ENCODE assay signal across 35 cellular contexts in genomic region chr16:89553733-89554132, GRCh38. TPM values are rescaled to one million over a fixed set of nuclear protein-coding genes. Genes with fewer than 3 reads are reported as not detected.
"Had no signal": no experiment of that assay in that cellular context is flagged by ENCODE, and none has a peak within 500 bp of the region (broad histone marks: within the 10 kb centered on the region; RNA-seq: fewer than 3 reads in every experiment).

No MANE protein-coding gene starts in this region.

- H3K4me1 ChIP-seq: body of pancreas, breast epithelium had no signal

- H3K27ac ChIP-seq: adrenal gland, body of pancreas, brain microvascular endothelial cell, breast epithelium, VCaP had no signal

- DNase-seq: activated B cell treated with CpG ODN at 0.5 μM for 24 hours; activated CD4-positive, alpha-beta memory T cell treated with anti-CD3 and anti-CD28 coated beads for 36 hours; activated CD4-positive, alpha-beta T cell treated with anti-CD3 and anti-CD28 coated beads for 4 hours; activated CD4-positive, alpha-beta T cell treated with anti-CD3 and anti-CD28 coated beads, Interleukin-2, amount 10 ng/mL, durations not matched to agents 24 days and 14 days; activated CD4-positive, alpha-beta T cell treated with anti-CD3 and anti-CD28 coated beads, Interleukin-2, amount 50 U/mL, for 1 hour; activated CD4-positive, alpha-beta T cell treated with anti-CD3 and anti-CD28 coated beads, Interleukin-2, amount 50 U/mL, for 4 hours; activated CD4-positive, CD25-positive, alpha-beta regulatory T cell treated with anti-CD3 and anti-CD28 coated beads, Interleukin-2, amount 50 U/mL, for 72 hours; activated CD8-positive, alpha-beta memory T cell treated with anti-CD3 and anti-CD28 coated beads, Interleukin-2, amount 10 ng/mL, durations not matched to agents 7 days and 5 days; activated CD8-positive, alpha-beta memory T cell treated with anti-CD3 and anti-CD28 coated beads, Interleukin-2, amount 50 U/mL, for 48 hours; activated CD8-positive, alpha-beta T cell treated with anti-CD3 and anti-CD28 coated beads for 36 hours; activated effector memory CD4-positive, alpha-beta T cell treated with Interleukin-2 at 50 U/mL for 16 hours; activated gamma-delta T cell; activated naive CD4-positive, alpha-beta T cell treated with anti-CD3 and anti-CD28 coated beads, Interleukin-2, amount 10 ng/mL, durations not matched to agents 7 days and 5 days; activated naive CD4-positive, alpha-beta T cell treated with Interleukin-2 at 50 U/mL for 16 hours; activated naive CD8-positive, alpha-beta T cell treated with anti-CD3 and anti-CD28 coated beads for 36 hours; activated T-cell treated with anti-CD3 and anti-CD28 coated beads, Interleukin-2, amount 50 U/mL, for 24 hours; activated T-cell treated with anti-CD3 and anti-CD28 coated beads, Interleukin-2, amount 50 U/mL, for 48 hours; adrenal gland; amniotic stem cell; aorta; body of pancreas; brain microvascular endothelial cell; central memory CD4-positive, alpha-beta T cell; T-helper 1 cell; T-helper 2 cell; T-helper 9 cell had no signal

- FAIRE-seq: astrocyte, TTC549 had no signal

- H3K9me3 ChIP-seq: adrenal gland, body of pancreas, breast epithelium had no signal

- ATAC-seq: activated CD8-positive, alpha-beta memory T cell treated with anti-CD3 and anti-CD28 coated beads, Interleukin-2, amount 10 ng/mL, durations not matched to agents 7 days and 5 days; activated CD8-positive, alpha-beta T cell treated with anti-CD3 and anti-CD28 coated beads for 36 hours; body of pancreas had no signal

- H3K4me3 ChIP-seq: adrenal gland, body of pancreas, breast epithelium had no signal

- H3K27me3 ChIP-seq: adrenal gland, body of pancreas, brain microvascular endothelial cell, breast epithelium had no signal

- H3K9me3 Mint-ChIP-seq: activated B cell treated with CpG ODN at 0.5 μM for 24 hours; activated CD4-positive, alpha-beta memory T cell treated with anti-CD3 and anti-CD28 coated beads for 36 hours; activated CD4-positive, alpha-beta T cell treated with anti-CD3 and anti-CD28 coated beads, Interleukin-2, amount 10 ng/mL, durations not matched to agents 24 days and 14 days; activated CD8-positive, alpha-beta T cell treated with anti-CD3 and anti-CD28 coated beads for 36 hours; activated naive CD4-positive, alpha-beta T cell treated with anti-CD3 and anti-CD28 coated beads, Interleukin-2, amount 10 ng/mL, durations not matched to agents 7 days and 5 days; activated naive CD4-positive, alpha-beta T cell treated with anti-CD3 and anti-CD28 coated beads, Interleukin-2, amount 50 U/mL, for 24 hours; activated naive CD8-positive, alpha-beta T cell treated with anti-CD3 and anti-CD28 coated beads for 36 hours; activated T-cell treated with anti-CD3 and anti-CD28 coated beads, Interleukin-2, amount 50 U/mL, for 24 hours; activated T-helper 2 cell treated with anti-CD3 and anti-CD28 coated beads, Interferon-gamma antibody, Interleukin-2, Interleukin-4, amounts not matched to agents 10 μg/mL and 5 μg/mL and 100 μg/mL, durations not matched to agents 14 hours and 24 hours and 36 hours; T-helper 1 cell treated with Interleukin-12 subunit alpha and Interleukin-12 subunit beta and Interleukin-4 antibody, amounts not matched to agents 30 μg/mL and 1 μg/mL, for 36 hours; T-helper 2 cell treated with Interferon-gamma antibody and Interleukin-4, amounts not matched to agents 5 μg/mL and 100 μg/mL, for 36 hours had no signal

- H3K27ac Mint-ChIP-seq: activated B cell treated with CpG ODN at 0.5 μM for 24 hours; activated CD4-positive, alpha-beta memory T cell treated with anti-CD3 and anti-CD28 coated beads for 36 hours; activated CD4-positive, alpha-beta T cell treated with anti-CD3 and anti-CD28 coated beads, Interleukin-2, amount 10 ng/mL, durations not matched to agents 24 days and 14 days; activated CD8-positive, alpha-beta memory T cell treated with anti-CD3 and anti-CD28 coated beads, Interleukin-2, amount 10 ng/mL, durations not matched to agents 7 days and 5 days; activated CD8-positive, alpha-beta T cell treated with anti-CD3 and anti-CD28 coated beads for 36 hours; activated naive CD4-positive, alpha-beta T cell treated with anti-CD3 and anti-CD28 coated beads, Interleukin-2, amount 10 ng/mL, durations not matched to agents 7 days and 5 days; activated naive CD4-positive, alpha-beta T cell treated with anti-CD3 and anti-CD28 coated beads, Interleukin-2, amount 50 U/mL, for 24 hours; activated naive CD8-positive, alpha-beta T cell treated with anti-CD3 and anti-CD28 coated beads for 36 hours; activated T-cell treated with anti-CD3 and anti-CD28 coated beads, Interleukin-2, amount 50 U/mL, for 24 hours; activated T-helper 2 cell treated with anti-CD3 and anti-CD28 coated beads, Interferon-gamma antibody, Interleukin-2, Interleukin-4, amounts not matched to agents 10 μg/mL and 5 μg/mL and 100 μg/mL, durations not matched to agents 14 hours and 24 hours and 36 hours; T-helper 1 cell treated with Interleukin-12 subunit alpha and Interleukin-12 subunit beta and Interleukin-4 antibody, amounts not matched to agents 30 μg/mL and 1 μg/mL, for 36 hours; T-helper 2 cell treated with Interferon-gamma antibody and Interleukin-4, amounts not matched to agents 5 μg/mL and 100 μg/mL, for 36 hours had no signal

RNA-seq across cellular contexts. Expression of gene CPNE7, which starts 21.8 kb away (rescaled TPM):
- total RNA-seq: cardiac septum had no signal

RNA-seq across cellular contexts. Expression of gene DPEP1, which starts 59.7 kb away (rescaled TPM):
- total RNA-seq: activated B cell treated with CpG ODN at 0.5 μM for 24 hours; activated CD4-positive, alpha-beta memory T cell treated with anti-CD3 and anti-CD28 coated beads for 36 hours; activated CD4-positive, alpha-beta T cell treated with anti-CD3 and anti-CD28 coated beads, Interleukin-2, amount 10 ng/mL, durations not matched to agents 24 days and 14 days; activated CD8-positive, alpha-beta memory T cell treated with anti-CD3 and anti-CD28 coated beads, Interleukin-2, amount 10 ng/mL, durations not matched to agents 7 days and 5 days; activated CD8-positive, alpha-beta T cell treated with anti-CD3 and anti-CD28 coated beads for 36 hours; activated T-helper 2 cell treated with anti-CD3 and anti-CD28 coated beads, Interferon-gamma antibody, Interleukin-2, Interleukin-4, amounts not matched to agents 10 μg/mL and 5 μg/mL and 100 μg/mL, durations not matched to agents 14 hours and 24 hours and 36 hours; aorta; cardiac septum had no signal
